Comparison of ENCODE assay signal across 17 cellular contexts in the genomic region with DNA sequence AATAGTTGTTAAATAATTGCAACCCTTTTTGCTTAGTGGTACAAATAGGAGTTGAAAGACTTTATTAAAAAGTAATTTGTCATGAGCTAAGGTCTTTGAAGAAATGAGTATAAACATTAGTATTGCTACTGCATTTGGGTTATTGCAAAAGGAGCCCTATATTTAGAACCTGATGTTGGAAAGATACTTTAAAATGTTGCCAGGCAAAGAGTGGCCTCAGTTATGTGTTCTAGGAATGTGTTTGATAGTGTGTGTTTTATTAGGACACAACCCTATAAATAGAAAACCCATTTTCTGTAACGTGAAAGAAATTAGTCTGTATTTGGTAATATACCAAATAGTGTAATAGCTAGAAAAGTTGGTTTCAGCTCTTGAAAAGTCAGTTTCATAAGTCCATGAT.
"Had no signal": no experiment of that assay in that cellular context is flagged by ENCODE, and none has a peak within 500 bp of the region (broad histone marks: within the 10 kb centered on the region; RNA-seq: fewer than 3 reads in every experiment).

No MANE protein-coding gene starts in this region.

- H3K27me3 ChIP-seq: sigmoid colon had no signal

- H3K27me3 Mint-ChIP-seq: activated CD4-positive, alpha-beta memory T cell treated with anti-CD3 and anti-CD28 coated beads, Interleukin-2, amount 10 ng/mL, durations not matched to agents 7 days and 5 days; activated naive CD8-positive, alpha-beta T cell; brain had no signal

- H3K27ac ChIP-seq: epithelial cell of prostate, lower lobe of right lung, prostate gland, sigmoid colon had no signal

- H3K27ac Mint-ChIP-seq: activated CD4-positive, alpha-beta memory T cell treated with anti-CD3 and anti-CD28 coated beads, Interleukin-2, amount 10 ng/mL, durations not matched to agents 7 days and 5 days; activated naive CD8-positive, alpha-beta T cell; mesothelial cell of epicardium; stimulated activated effector memory CD8-positive, alpha-beta T cell treated with anti-CD3 and anti-CD28 coated beads, Interleukin-12 subunit alpha, Interleukin-12 subunit beta, amount 100 ng/mL, for 72 hours; T-helper 1 cell treated with Interleukin-12 subunit alpha and Interleukin-12 subunit beta and Interleukin-4 antibody, amounts not matched to agents 30 μg/mL and 1 μg/mL, for 36 hours; WTC11 had no signal

- H3K4me3 ChIP-seq: lower lobe of right lung, prostate gland, sigmoid colon had no signal

- DNase-seq: activated CD4-positive, alpha-beta memory T cell treated with anti-CD3 and anti-CD28 coated beads, Interleukin-2, amount 10 ng/mL, durations not matched to agents 7 days and 5 days; activated CD4-positive, alpha-beta T cell treated with anti-CD3 and anti-CD28 coated beads for 4 hours; activated gamma-delta T cell; activated T-cell treated with anti-CD3 and anti-CD28 coated beads, Interleukin-2, amount 50 U/mL, for 4 hours; amniotic stem cell; hypothalamus; lower lobe of right lung; sigmoid colon had no signal

- ATAC-seq: activated T-cell treated with anti-CD3 and anti-CD28 coated beads, Interleukin-2, amount 50 U/mL, for 4 hours; stimulated activated effector memory CD8-positive, alpha-beta T cell treated with anti-CD3 and anti-CD28 coated beads, Interleukin-12 subunit alpha, Interleukin-12 subunit beta, amount 100 ng/mL, for 72 hours; WTC11 had no signal

- H3K4me3 Mint-ChIP-seq: activated CD4-positive, alpha-beta memory T cell treated with anti-CD3 and anti-CD28 coated beads, Interleukin-2, amount 10 ng/mL, durations not matched to agents 7 days and 5 days; activated naive CD8-positive, alpha-beta T cell; activated T-cell treated with anti-CD3 and anti-CD28 coated beads, Interleukin-2, amount 50 U/mL, for 4 hours; brain; mesothelial cell of epicardium; neural crest cell; stimulated activated effector memory CD8-positive, alpha-beta T cell treated with anti-CD3 and anti-CD28 coated beads, Interleukin-12 subunit alpha, Interleukin-12 subunit beta, amount 100 ng/mL, for 72 hours; T-helper 1 cell treated with Interleukin-12 subunit alpha and Interleukin-12 subunit beta and Interleukin-4 antibody, amounts not matched to agents 30 μg/mL and 1 μg/mL, for 36 hours; WTC11 had no signal

- H3K9me3 ChIP-seq: lower lobe of right lung, prostate gland, sigmoid colon had no signal

- H3K9me3 Mint-ChIP-seq: activated CD4-positive, alpha-beta memory T cell treated with anti-CD3 and anti-CD28 coated beads, Interleukin-2, amount 10 ng/mL, durations not matched to agents 7 days and 5 days; activated T-cell treated with anti-CD3 and anti-CD28 coated beads, Interleukin-2, amount 50 U/mL, for 4 hours; brain; mesothelial cell of epicardium; neural crest cell; stimulated activated effector memory CD8-positive, alpha-beta T cell treated with anti-CD3 and anti-CD28 coated beads, Interleukin-12 subunit alpha, Interleukin-12 subunit beta, amount 100 ng/mL, for 72 hours; T-helper 1 cell treated with Interleukin-12 subunit alpha and Interleukin-12 subunit beta and Interleukin-4 antibody, amounts not matched to agents 30 μg/mL and 1 μg/mL, for 36 hours; WTC11 had no signal

- H3K4me1 ChIP-seq: lower lobe of right lung, prostate gland had no signal

- H3K36me3 ChIP-seq: prostate gland had no signal

- H3K4me1 Mint-ChIP-seq: mesothelial cell of epicardium, neural crest cell, WTC11 had no signal
